ENCODE assay signal across 26 cellular contexts in the genomic region with DNA sequence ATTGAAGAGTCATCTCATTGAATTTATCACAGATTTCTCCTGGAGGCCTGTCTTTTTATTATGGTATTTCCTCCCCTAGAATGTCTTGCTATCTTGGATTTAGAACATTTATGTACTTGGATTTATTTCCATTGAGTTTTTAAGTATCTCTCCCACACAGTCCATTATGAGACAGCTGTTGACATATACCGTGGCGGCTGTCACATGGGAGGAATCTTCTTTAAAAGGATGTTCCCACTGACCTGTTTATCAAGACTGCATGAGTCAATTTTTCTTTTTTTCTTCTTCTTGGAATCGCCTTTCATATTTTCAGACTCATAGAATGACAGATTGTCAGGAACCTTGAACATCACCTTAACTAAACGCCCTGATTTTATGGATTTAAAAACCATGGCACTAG. TPM values are rescaled to one million over a fixed set of nuclear protein-coding genes. Genes with fewer than 3 reads are reported as not detected.
"Had no signal": no experiment of that assay in that cellular context is flagged by ENCODE, and none has a peak within 500 bp of the region (broad histone marks: within the 10 kb centered on the region; RNA-seq: fewer than 3 reads in every experiment).

No MANE protein-coding gene starts in this region.

- ATAC-seq: activated T-cell treated with anti-CD3 and anti-CD28 coated beads, Interleukin-2, amount 50 U/mL, for 72 hours; T-helper 17 cell had no signal

- FAIRE-seq: TTC549 had no signal

- H3K4me3 ChIP-seq: breast epithelium, Peyer's patch had no signal

- H3K4me1 ChIP-seq: breast epithelium, Peyer's patch had no signal

- H3K9me3 ChIP-seq: breast epithelium, Peyer's patch had no signal

- H3K27me3 ChIP-seq: breast epithelium, Peyer's patch had no signal

- H3K36me3 ChIP-seq: breast epithelium, Peyer's patch had no signal

- H3K4me2 ChIP-seq: KMS-11 had no signal

- H3K27ac ChIP-seq: breast epithelium, KMS-11, Peyer's patch, VCaP had no signal

- H3K9ac ChIP-seq: KMS-11 had no signal

- DNase-seq: activated CD4-positive, alpha-beta memory T cell treated with anti-CD3 and anti-CD28 coated beads, Interleukin-2, amount 10 ng/mL, durations not matched to agents 7 days and 5 days; activated CD4-positive, alpha-beta T cell treated with anti-CD3 and anti-CD28 coated beads, Interleukin-2, amount 50 U/mL, for 1 hour; activated CD4-positive, CD25-positive, alpha-beta regulatory T cell; activated gamma-delta T cell treated with Interleukin-2 at 50 U/mL for 16 hours; activated naive CD4-positive, alpha-beta T cell treated with anti-CD3 and anti-CD28 coated beads, Interleukin-2, amount 10 ng/mL, durations not matched to agents 7 days and 5 days; activated naive CD8-positive, alpha-beta T cell treated with anti-CD3 and anti-CD28 coated beads for 36 hours; activated T-cell treated with anti-CD3 and anti-CD28 coated beads for 4 hours; activated T-cell treated with anti-CD3 and anti-CD28 coated beads, Interleukin-2, amount 50 U/mL, for 72 hours; caudate nucleus; MM.1S; NCI-H1105; NCI-H1436; NCI-H1694 treated with DMSO at 0.1 percent for 48 hours; NCI-H2029 treated with DMSO at 0.1 percent for 48 hours; NCI-H345; NCI-H510A; NCI-H526 treated with DMSO at 0.1 percent for 48 hours; NK-92 treated with Interleukin-12 subunit alpha and Interleukin-12 subunit beta, amount 100 ng/mL, for 24 hours; Peyer's patch; SHP77; T-helper 17 cell; T1000 had no signal

RNA-seq across cellular contexts. Expression of a gene that starts 2.9 kb away (rescaled TPM):
- total RNA-seq: Peyer's patch had no signal
